ENCODE assay signal across 8 cellular contexts in the genomic region with DNA sequence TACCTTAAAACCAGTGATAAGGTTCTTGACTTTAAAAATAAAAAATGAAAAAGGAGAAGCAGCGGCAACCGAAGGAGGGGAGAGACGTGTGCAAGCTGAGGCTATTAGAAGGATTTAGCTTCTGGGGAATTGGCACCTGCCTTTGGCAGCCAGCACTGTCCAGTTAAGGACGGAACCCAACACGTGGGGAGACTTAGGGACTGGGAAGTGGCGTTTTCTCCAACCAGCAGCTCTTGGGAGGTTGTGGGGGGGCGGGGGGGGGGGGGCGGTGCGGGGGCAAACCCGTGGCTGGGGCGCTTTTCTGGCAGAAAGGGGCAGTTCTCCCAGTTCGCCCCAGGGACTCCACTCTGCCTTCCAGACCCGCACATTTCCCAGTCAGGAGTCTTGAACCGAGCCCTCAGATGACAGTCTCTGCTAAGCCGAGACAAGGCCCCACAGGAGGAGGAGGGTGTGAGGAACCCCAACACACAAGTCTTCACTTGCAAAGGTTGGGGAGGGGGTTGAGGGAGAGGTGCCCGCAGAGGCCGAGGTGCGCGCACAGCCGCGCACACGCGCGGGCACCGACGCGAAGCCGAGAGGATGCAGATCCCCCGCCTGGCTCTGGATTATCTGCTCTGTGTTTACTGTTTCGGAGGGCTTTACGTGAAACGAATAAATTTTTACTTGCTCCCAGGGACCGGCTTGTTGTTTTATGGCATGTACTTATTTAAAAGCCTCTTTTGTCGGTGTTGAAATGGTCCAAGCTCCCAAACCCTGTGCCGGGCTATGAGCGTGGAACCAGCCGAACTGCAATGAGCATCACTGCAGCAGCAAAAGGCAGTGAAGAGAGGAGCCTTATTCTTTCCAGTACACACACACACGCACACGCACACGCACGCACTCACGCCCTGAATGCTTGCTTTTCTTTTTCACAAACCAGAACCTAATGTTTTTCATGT.
A peak's percentile ranks its signal among the peaks of the same experiment; 100 is the strongest.
DNase-seq lines count a peak whose midpoint lies in the region; ATAC-seq and TF ChIP-seq lines count a peak whose summit lies in the region.

No MANE protein-coding gene starts in this region.

- H3K4me3 Mint-ChIP-seq in natural killer cell treated with Interleukin-12 subunit alpha and Interleukin-12 subunit beta and Interleukin-15 and Interleukin-18, amount 100 ng/mL, for 72 hours, result peak overlapping the region; percentile 81

- H3K36me3 ChIP-seq in colonic mucosa, result no peaks in the 10 kb centered on the region

- H3K9ac ChIP-seq in colonic mucosa (ENCODE audit: low read depth in 2 of 2, low read length in 2 of 2), result no peak overlapping the region

- H3K27ac Mint-ChIP-seq in natural killer cell treated with Interleukin-12 subunit alpha and Interleukin-12 subunit beta and Interleukin-15 and Interleukin-18, amount 100 ng/mL, for 72 hours, result no peak overlapping the region

- H3K4me1 ChIP-seq in colonic mucosa, result no peaks in the 10 kb centered on the region

- no peak for TF ChIP-seq CTCF in colonic mucosa (IDR thresholded peaks at IDR 0.05)

- peaks cover 30 to 38% of the 10 kb centered on the region in 2 donors for H3K4me1 Mint-ChIP-seq in natural killer cell treated with Interleukin-12 subunit alpha and Interleukin-12 subunit beta and Interleukin-15 and Interleukin-18, amount 100 ng/mL, for 72 hours (ENCODE audit: low read depth in 2 of 2)

- peak in 1 of 2 donors; percentile 36 for ATAC-seq in natural killer cell treated with Interleukin-12 subunit alpha and Interleukin-12 subunit beta and Interleukin-15 and Interleukin-18, amount 100 ng/mL, for 72 hours

- H3K27me3 ChIP-seq in colonic mucosa, result peaks cover 44% of the 10 kb centered on the region

- peak overlapping the region; percentile 34 for H3K4me3 ChIP-seq in colonic mucosa

- no peaks in the 10 kb centered on the region for H3K9me3 ChIP-seq in colonic mucosa

- peak; percentile 5 for DNase-seq in activated CD4-positive, alpha-beta T cell treated with anti-CD3 and anti-CD28 coated beads for 48 hours
- no peak for DNase-seq in activated CD4-positive, alpha-beta T cell treated with anti-CD3 and anti-CD28 coated beads for 1 hour
- DNase-seq in NCI-H345 treated with DMSO at 0.1 percent for 48 hours (lab: John Stamatoyannopoulos, UW; ENCODE audit: unreplicated experiment) (peak; percentile 61), colonic mucosa (no peak), cerebellar nuclear complex (lab: John Stamatoyannopoulos, UW) (no peak), AG08396 (ENCODE audit: low spot score) (no peak), NCI-H446 (lab: John Stamatoyannopoulos, UW) (no peak)
- DNase-seq in natural killer cell treated with Interleukin-12 subunit alpha and Interleukin-12 subunit beta and Interleukin-15 and Interleukin-18, amount 100 ng/mL, for 72 hours (ENCODE audit: low spot score), result no peak

- peaks cover 51 to 70% of the 10 kb centered on the region in 2 donors for H3K27me3 Mint-ChIP-seq in natural killer cell treated with Interleukin-12 subunit alpha and Interleukin-12 subunit beta and Interleukin-15 and Interleukin-18, amount 100 ng/mL, for 72 hours

- H3K9me3 Mint-ChIP-seq in natural killer cell treated with Interleukin-12 subunit alpha and Interleukin-12 subunit beta and Interleukin-15 and Interleukin-18, amount 100 ng/mL, for 72 hours, result no peaks in the 10 kb centered on the region

- intact Hi-C loops in colonic mucosa (cut with DNase I), result loop anchor here (10.0 kb wide), 1 partner anchor 1691 kb away; no protein-coding TSS in a partner anchor

- H3K27ac ChIP-seq in colonic mucosa, result no peak overlapping the region

- H3K36me3 Mint-ChIP-seq in natural killer cell treated with Interleukin-12 subunit alpha and Interleukin-12 subunit beta and Interleukin-15 and Interleukin-18, amount 100 ng/mL, for 72 hours, result peaks cover 8% of the 10 kb centered on the region

Comparison
In these comparisons a context has a peak if more than half of its experiments do, and no peak if none do; other contexts are left out.
1. DNase-seq: peak in activated CD4-positive, alpha-beta T cell treated with anti-CD3 and anti-CD28 coated beads for 48 hours (single experiment) and NCI-H345 treated with DMSO at 0.1 percent for 48 hours (single experiment); none in activated CD4-positive, alpha-beta T cell treated with anti-CD3 and anti-CD28 coated beads for 1 hour (single experiment), colonic mucosa (single experiment), natural killer cell treated with Interleukin-12 subunit alpha and Interleukin-12 subunit beta and Interleukin-15 and Interleukin-18, amount 100 ng/mL, for 72 hours (single experiment), cerebellar nuclear complex (0 of 2), AG08396 (single experiment) and NCI-H446 (0 of 2).